ENCODE assay signal across 1 cellular context in the genomic region with DNA sequence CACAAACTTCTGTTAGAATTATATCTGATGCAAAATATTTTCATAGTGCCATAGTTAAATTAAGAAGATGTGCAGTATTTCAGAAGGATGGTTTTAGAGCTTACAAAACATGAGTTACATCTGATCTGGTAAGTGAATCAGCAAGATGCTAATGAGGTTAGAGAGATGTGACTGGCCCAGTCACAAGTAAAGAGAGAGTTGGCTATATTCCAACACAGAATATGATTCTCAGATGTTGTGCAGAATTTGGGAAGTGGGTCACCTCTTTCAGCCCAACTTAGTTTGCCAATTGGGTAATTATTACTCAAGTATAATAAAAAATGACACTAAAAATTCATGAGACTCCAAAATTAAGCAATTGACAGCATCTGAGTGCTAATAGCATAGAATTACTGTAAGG.
TF ChIP-seq lines count a peak whose summit lies in the region.

No MANE protein-coding gene starts in this region.

TF ChIP-seq in SK-N-SH, 30 proteins besides CTCF, POLR2A, EP300 and RAD21 (continued from another document):
- TF ChIP-seq, protein P1, sequence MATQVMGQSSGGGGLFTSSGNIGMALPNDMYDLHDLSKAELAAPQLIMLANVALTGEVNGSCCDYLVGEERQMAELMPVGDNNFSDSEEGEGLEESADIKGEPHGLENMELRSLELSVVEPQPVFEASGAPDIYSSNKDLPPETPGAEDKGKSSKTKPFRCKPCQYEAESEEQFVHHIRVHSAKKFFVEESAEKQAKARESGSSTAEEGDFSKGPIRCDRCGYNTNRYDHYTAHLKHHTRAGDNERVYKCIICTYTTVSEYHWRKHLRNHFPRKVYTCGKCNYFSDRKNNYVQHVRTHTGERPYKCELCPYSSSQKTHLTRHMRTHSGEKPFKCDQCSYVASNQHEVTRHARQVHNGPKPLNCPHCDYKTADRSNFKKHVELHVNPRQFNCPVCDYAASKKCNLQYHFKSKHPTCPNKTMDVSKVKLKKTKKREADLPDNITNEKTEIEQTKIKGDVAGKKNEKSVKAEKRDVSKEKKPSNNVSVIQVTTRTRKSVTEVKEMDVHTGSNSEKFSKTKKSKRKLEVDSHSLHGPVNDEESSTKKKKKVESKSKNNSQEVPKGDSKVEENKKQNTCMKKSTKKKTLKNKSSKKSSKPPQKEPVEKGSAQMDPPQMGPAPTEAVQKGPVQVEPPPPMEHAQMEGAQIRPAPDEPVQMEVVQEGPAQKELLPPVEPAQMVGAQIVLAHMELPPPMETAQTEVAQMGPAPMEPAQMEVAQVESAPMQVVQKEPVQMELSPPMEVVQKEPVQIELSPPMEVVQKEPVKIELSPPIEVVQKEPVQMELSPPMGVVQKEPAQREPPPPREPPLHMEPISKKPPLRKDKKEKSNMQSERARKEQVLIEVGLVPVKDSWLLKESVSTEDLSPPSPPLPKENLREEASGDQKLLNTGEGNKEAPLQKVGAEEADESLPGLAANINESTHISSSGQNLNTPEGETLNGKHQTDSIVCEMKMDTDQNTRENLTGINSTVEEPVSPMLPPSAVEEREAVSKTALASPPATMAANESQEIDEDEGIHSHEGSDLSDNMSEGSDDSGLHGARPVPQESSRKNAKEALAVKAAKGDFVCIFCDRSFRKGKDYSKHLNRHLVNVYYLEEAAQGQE (IDR thresholded peaks at IDR 0.05; ENCODE audit: low read depth, low read length): no peak
- no peak for TF ChIP-seq MEF2A (IDR thresholded peaks at IDR 0.05; ENCODE audit: borderline replicate concordance, low read depth)
- TF ChIP-seq CHD2 (IDR thresholded peaks at IDR 0.05; ENCODE audit: low read length, partially characterized antibody): peak; percentile 18
- TF ChIP-seq RCOR1 (IDR thresholded peaks at IDR 0.05; ENCODE audit: low read length): 0 out of 2 replicates have a peak, but pooled peaks have one; percentile 12
- TF ChIP-seq NRF1 (IDR thresholded peaks at IDR 0.05; ENCODE audit: low read depth, low read length): no peak
- TF ChIP-seq JUND (IDR thresholded peaks at IDR 0.05): no peak
- TF ChIP-seq, protein P2, sequence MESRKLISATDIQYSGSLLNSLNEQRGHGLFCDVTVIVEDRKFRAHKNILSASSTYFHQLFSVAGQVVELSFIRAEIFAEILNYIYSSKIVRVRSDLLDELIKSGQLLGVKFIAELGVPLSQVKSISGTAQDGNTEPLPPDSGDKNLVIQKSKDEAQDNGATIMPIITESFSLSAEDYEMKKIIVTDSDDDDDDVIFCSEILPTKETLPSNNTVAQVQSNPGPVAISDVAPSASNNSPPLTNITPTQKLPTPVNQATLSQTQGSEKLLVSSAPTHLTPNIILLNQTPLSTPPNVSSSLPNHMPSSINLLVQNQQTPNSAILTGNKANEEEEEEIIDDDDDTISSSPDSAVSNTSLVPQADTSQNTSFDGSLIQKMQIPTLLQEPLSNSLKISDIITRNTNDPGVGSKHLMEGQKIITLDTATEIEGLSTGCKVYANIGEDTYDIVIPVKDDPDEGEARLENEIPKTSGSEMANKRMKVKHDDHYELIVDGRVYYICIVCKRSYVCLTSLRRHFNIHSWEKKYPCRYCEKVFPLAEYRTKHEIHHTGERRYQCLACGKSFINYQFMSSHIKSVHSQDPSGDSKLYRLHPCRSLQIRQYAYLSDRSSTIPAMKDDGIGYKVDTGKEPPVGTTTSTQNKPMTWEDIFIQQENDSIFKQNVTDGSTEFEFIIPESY (IDR thresholded peaks at IDR 0.05; ENCODE audit: borderline replicate concordance, low read depth): no peak
- TF ChIP-seq, protein P3, sequence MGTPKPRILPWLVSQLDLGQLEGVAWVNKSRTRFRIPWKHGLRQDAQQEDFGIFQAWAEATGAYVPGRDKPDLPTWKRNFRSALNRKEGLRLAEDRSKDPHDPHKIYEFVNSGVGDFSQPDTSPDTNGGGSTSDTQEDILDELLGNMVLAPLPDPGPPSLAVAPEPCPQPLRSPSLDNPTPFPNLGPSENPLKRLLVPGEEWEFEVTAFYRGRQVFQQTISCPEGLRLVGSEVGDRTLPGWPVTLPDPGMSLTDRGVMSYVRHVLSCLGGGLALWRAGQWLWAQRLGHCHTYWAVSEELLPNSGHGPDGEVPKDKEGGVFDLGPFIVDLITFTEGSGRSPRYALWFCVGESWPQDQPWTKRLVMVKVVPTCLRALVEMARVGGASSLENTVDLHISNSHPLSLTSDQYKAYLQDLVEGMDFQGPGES (IDR thresholded peaks at IDR 0.05; ENCODE audit: low read depth, low read length): no peak
- no peak for TF ChIP-seq RXRA (IDR thresholded peaks at IDR 0.05; ENCODE audit: borderline replicate concordance, low read depth)
TF ChIP-seq in SK-N-SH: peak in this region for 2.
